In genomic region chr12:67758119-67758873, GRCh38 we compare ENCODE assay signal across 7 cellular contexts.
DNase-seq lines count a peak whose midpoint lies in the region; ATAC-seq lines count a peak whose summit lies in the region.

No MANE protein-coding gene starts in this region.

- H3K27ac Mint-ChIP-seq in memory B cell: peak overlapping the region; percentile 63
- H3K27ac Mint-ChIP-seq in activated CD4-positive, alpha-beta T cell treated with anti-CD3 and anti-CD28 coated beads, Interleukin-2, amount 10 ng/mL, durations not matched to agents 7 days and 5 days: no peak overlapping the region

- H3K4me1 Mint-ChIP-seq in memory B cell: peaks cover 33% of the 10 kb centered on the region
- H3K4me1 Mint-ChIP-seq in activated CD4-positive, alpha-beta T cell treated with anti-CD3 and anti-CD28 coated beads, Interleukin-2, amount 10 ng/mL, durations not matched to agents 7 days and 5 days: no peaks in the 10 kb centered on the region

- H3K27me3 Mint-ChIP-seq in memory B cell: no peaks in the 10 kb centered on the region
- no peaks in the 10 kb centered on the region for H3K27me3 Mint-ChIP-seq in activated CD4-positive, alpha-beta T cell treated with anti-CD3 and anti-CD28 coated beads, Interleukin-2, amount 10 ng/mL, durations not matched to agents 7 days and 5 days

- DNase-seq in memory B cell (ENCODE audit: low spot score in 2 of 2) (peak; percentile 20 to 56), occipital lobe (lab: John Stamatoyannopoulos, UW) (no peak), NCI-H1694 (lab: John Stamatoyannopoulos, UW) (no peak)
- no peak for DNase-seq in activated CD4-positive, alpha-beta T cell treated with anti-CD3 and anti-CD28 coated beads, Interleukin-2, amount 10 ng/mL, durations not matched to agents 7 days and 5 days

- no peaks in the 10 kb centered on the region for H3K36me3 Mint-ChIP-seq in memory B cell
- H3K36me3 Mint-ChIP-seq in activated CD4-positive, alpha-beta T cell treated with anti-CD3 and anti-CD28 coated beads, Interleukin-2, amount 10 ng/mL, durations not matched to agents 7 days and 5 days (ENCODE audit: low read depth): no peaks in the 10 kb centered on the region

- CTCF ChIA-PET in activated CD4-positive, alpha-beta T cell treated with anti-CD3 and anti-CD28 coated beads, Interleukin-2, amount 10 ng/mL, durations not matched to agents 7 days and 5 days (lab: Charles Lee): no interaction called here

- H3K4me3 Mint-ChIP-seq in memory B cell: no peak overlapping the region
- no peak overlapping the region for H3K4me3 Mint-ChIP-seq in activated CD4-positive, alpha-beta T cell treated with anti-CD3 and anti-CD28 coated beads, Interleukin-2, amount 10 ng/mL, durations not matched to agents 7 days and 5 days

- POLR2A ChIA-PET in activated CD4-positive, alpha-beta T cell treated with anti-CD3 and anti-CD28 coated beads, Interleukin-2, amount 10 ng/mL, durations not matched to agents 7 days and 5 days (lab: Charles Lee): no interaction called here

- peak; percentile 99 for ATAC-seq in GM18909 (IDR thresholded peaks at IDR 0.05; ENCODE audit: poor library complexity, unreplicated experiment)
- peak; percentile 100 for ATAC-seq in GM21737 (IDR thresholded peaks at IDR 0.05; ENCODE audit: unreplicated experiment)
- ATAC-seq in HG03460 (IDR thresholded peaks at IDR 0.05; ENCODE audit: unreplicated experiment): peak; percentile 100
- peak; percentile 99 for ATAC-seq in memory B cell (ENCODE audit: low read depth)

- H3K9me3 Mint-ChIP-seq in memory B cell: no peaks in the 10 kb centered on the region
- peaks cover 9% of the 10 kb centered on the region for H3K9me3 Mint-ChIP-seq in activated CD4-positive, alpha-beta T cell treated with anti-CD3 and anti-CD28 coated beads, Interleukin-2, amount 10 ng/mL, durations not matched to agents 7 days and 5 days

Comparison
In these comparisons a context has a peak if more than half of its experiments do, and no peak if none do; other contexts are left out.
1. DNase-seq: peak in memory B cell (2 of 2); none in occipital lobe (single experiment), NCI-H1694 (single experiment) and activated CD4-positive, alpha-beta T cell treated with anti-CD3 and anti-CD28 coated beads, Interleukin-2, amount 10 ng/mL, durations not matched to agents 7 days and 5 days (single experiment).
2. Peak in every context shown above with its lines, with median percentiles within 50 percentile points of each other: ATAC-seq.